ENCODE assay signal across 8 cellular contexts in genomic region chr14:24094839-24095195, GRCh38. TPM values are rescaled to one million over a fixed set of nuclear protein-coding genes. Genes with fewer than 3 reads are reported as not detected.
DNase-seq lines count a peak whose midpoint lies in the region; ATAC-seq and TF ChIP-seq lines count a peak whose summit lies in the region.

No MANE protein-coding gene starts in this region.

- ATAC-seq in T-helper 17 cell, result no peak
- no peak for ATAC-seq in HG02588 (IDR thresholded peaks at IDR 0.05; ENCODE audit: unreplicated experiment)
- no peak for ATAC-seq in GM18505 (IDR thresholded peaks at IDR 0.05; ENCODE audit: unreplicated experiment)

- H3K27ac ChIP-seq in esophagus squamous epithelium, result peak overlapping the region; percentile 96 to 98 (median 98)

- H3K9me3 Mint-ChIP-seq in T-helper 1 cell treated with Interleukin-12 subunit alpha and Interleukin-12 subunit beta and Interleukin-4 antibody, amounts not matched to agents 30 μg/mL and 1 μg/mL, for 36 hours, result no peaks in the 10 kb centered on the region
- H3K9me3 Mint-ChIP-seq in progenitor cell of endocrine pancreas (ENCODE audit: low read depth), result no peaks in the 10 kb centered on the region

- TF ChIP-seq POLR2A in esophagus squamous epithelium (IDR thresholded peaks at IDR 0.05) (no peak), GM18505 (IDR thresholded peaks at IDR 0.05; ENCODE audit: borderline replicate concordance, extremely low read depth, insufficient read depth, insufficient read length) (no peak)

- no peaks in the 10 kb centered on the region for H3K27me3 Mint-ChIP-seq in T-helper 1 cell treated with Interleukin-12 subunit alpha and Interleukin-12 subunit beta and Interleukin-4 antibody, amounts not matched to agents 30 μg/mL and 1 μg/mL, for 36 hours (ENCODE audit: low read depth)
- no peaks in the 10 kb centered on the region for H3K27me3 Mint-ChIP-seq in T-helper 17 cell
- H3K27me3 Mint-ChIP-seq in progenitor cell of endocrine pancreas, result no peaks in the 10 kb centered on the region

- H3K27ac Mint-ChIP-seq in T-helper 1 cell treated with Interleukin-12 subunit alpha and Interleukin-12 subunit beta and Interleukin-4 antibody, amounts not matched to agents 30 μg/mL and 1 μg/mL, for 36 hours, result peak overlapping the region; percentile 97
- peak overlapping the region; percentile 95 for H3K27ac Mint-ChIP-seq in T-helper 17 cell
- H3K27ac Mint-ChIP-seq in progenitor cell of endocrine pancreas, result peak overlapping the region; percentile 96

- no peaks in the 10 kb centered on the region for H3K27me3 ChIP-seq in esophagus squamous epithelium

- intact Hi-C loops in esophagus squamous epithelium (cut with DNase I), result no loop called here

- peaks cover 19% of the 10 kb centered on the region for H3K36me3 Mint-ChIP-seq in T-helper 1 cell treated with Interleukin-12 subunit alpha and Interleukin-12 subunit beta and Interleukin-4 antibody, amounts not matched to agents 30 μg/mL and 1 μg/mL, for 36 hours (ENCODE audit: low read depth)
- H3K36me3 Mint-ChIP-seq in T-helper 17 cell (ENCODE audit: low read depth) (no peaks in the 10 kb centered on the region), progenitor cell of endocrine pancreas (ENCODE audit: insufficient read depth) (peaks cover 1% of the 10 kb centered on the region)

- 8 to 19% methylated on average over 7 to 8 of the region's 13 CpGs for WGBS in esophagus squamous epithelium, 2 donors

- peaks cover 23% of the 10 kb centered on the region for H3K4me1 Mint-ChIP-seq in T-helper 1 cell treated with Interleukin-12 subunit alpha and Interleukin-12 subunit beta and Interleukin-4 antibody, amounts not matched to agents 30 μg/mL and 1 μg/mL, for 36 hours (ENCODE audit: low read depth)
- H3K4me1 Mint-ChIP-seq in T-helper 17 cell (peaks cover 31% of the 10 kb centered on the region), progenitor cell of endocrine pancreas (ENCODE audit: low read depth) (peaks cover 14% of the 10 kb centered on the region)

- peaks cover 0 to 23% (median 0%) of the 10 kb centered on the region in 3 donors for H3K36me3 ChIP-seq in esophagus squamous epithelium

- H3K4me3 ChIP-seq in esophagus squamous epithelium, result peak overlapping the region; percentile 90 to 96 (median 94)

- H3K4me1 ChIP-seq in esophagus squamous epithelium, result peaks cover 18 to 30% (median 21%) of the 10 kb centered on the region in 3 donors

- peak overlapping the region; percentile 99 for H3K4me3 Mint-ChIP-seq in T-helper 1 cell treated with Interleukin-12 subunit alpha and Interleukin-12 subunit beta and Interleukin-4 antibody, amounts not matched to agents 30 μg/mL and 1 μg/mL, for 36 hours
- peak overlapping the region; percentile 99 for H3K4me3 Mint-ChIP-seq in T-helper 17 cell
- H3K4me3 Mint-ChIP-seq in progenitor cell of endocrine pancreas (ENCODE audit: low read depth), result peak overlapping the region; percentile 96

- TF ChIP-seq CTCF in esophagus squamous epithelium (IDR thresholded peaks at IDR 0.05) (no peak), progenitor cell of endocrine pancreas (IDR thresholded peaks at IDR 0.05; ENCODE audit: unreplicated experiment) (no peak)

- DNase-seq in T-helper 1 cell (no peak), T-helper 17 cell (no peak), esophagus squamous epithelium (lab: John Stamatoyannopoulos, UW) (no peak), progenitor cell of endocrine pancreas (ENCODE audit: low spot score, unreplicated experiment) (no peak), cerebellum (ENCODE audit: low spot score) (no peak)

- H3K9me3 ChIP-seq in T-helper 17 cell (ENCODE audit: control insufficient read depth, low read length, poor library complexity, severe bottlenecking) (no peaks in the 10 kb centered on the region), esophagus squamous epithelium (no peaks in the 10 kb centered on the region)

RNA-seq across cellular contexts. Expression of gene PCK2, which starts 0.7 kb away (rescaled TPM):
- 10 to 100 TPM; 14.2 to 15.5 TPM for total RNA-seq in T-helper 17 cell
- total RNA-seq in esophagus squamous epithelium, result 10 to 100 TPM; 10.5 to 13.5 (median 12.8) TPM
- total RNA-seq in progenitor cell of endocrine pancreas, result 29.7 and 34.7 TPM in 2 replicates
- 2.5 TPM for total RNA-seq in cerebellum

RNA-seq across cellular contexts. Expression of gene DCAF11, which starts 19.8 kb away (rescaled TPM):
- total RNA-seq in T-helper 17 cell, result 10 to 100 TPM; 75.5 to 86.1 TPM
- 100 to 1,000 TPM in 1 of 4 donors, 10 to 100 TPM in 3; 55.4 to 114 (median 79.3) TPM for total RNA-seq in esophagus squamous epithelium
- 79.7 and 80.9 TPM in 2 replicates for total RNA-seq in progenitor cell of endocrine pancreas
- 46.2 TPM for total RNA-seq in cerebellum

RNA-seq across cellular contexts. Expression of gene NRL, which starts 19.9 kb away (rescaled TPM):
- total RNA-seq in T-helper 17 cell, result 1 to 10 TPM; 2.2 to 3.2 TPM
- 1 to 10 TPM in 3 of 4 donors, under 1 TPM in 1; 0.79 to 4.5 (median 3.3) TPM for total RNA-seq in esophagus squamous epithelium
- total RNA-seq in progenitor cell of endocrine pancreas, result 2.3 and 2.8 TPM in 2 replicates
- 1.5 TPM for total RNA-seq in cerebellum

RNA-seq across cellular contexts. Expression of gene CPNE6, which starts 23.5 kb away (rescaled TPM):
- total RNA-seq in T-helper 17 cell (not detected), esophagus squamous epithelium (not detected), progenitor cell of endocrine pancreas (not detected in 2 replicates), cerebellum (0.36 TPM)

RNA-seq across cellular contexts. Expression of gene FITM1, which starts 35.6 kb away (rescaled TPM):
- 1 to 10 TPM; 1.4 to 1.9 TPM for total RNA-seq in T-helper 17 cell
- total RNA-seq in esophagus squamous epithelium, result 1 to 10 TPM in 1 of 4 donors, under 1 TPM in 2, not detected in 1; 0.42 to 3.7 (median 0.95) TPM
- total RNA-seq in progenitor cell of endocrine pancreas, result 1.7 and 1.9 TPM in 2 replicates
- total RNA-seq in cerebellum, result 0.54 TPM
